In the genomic region with DNA sequence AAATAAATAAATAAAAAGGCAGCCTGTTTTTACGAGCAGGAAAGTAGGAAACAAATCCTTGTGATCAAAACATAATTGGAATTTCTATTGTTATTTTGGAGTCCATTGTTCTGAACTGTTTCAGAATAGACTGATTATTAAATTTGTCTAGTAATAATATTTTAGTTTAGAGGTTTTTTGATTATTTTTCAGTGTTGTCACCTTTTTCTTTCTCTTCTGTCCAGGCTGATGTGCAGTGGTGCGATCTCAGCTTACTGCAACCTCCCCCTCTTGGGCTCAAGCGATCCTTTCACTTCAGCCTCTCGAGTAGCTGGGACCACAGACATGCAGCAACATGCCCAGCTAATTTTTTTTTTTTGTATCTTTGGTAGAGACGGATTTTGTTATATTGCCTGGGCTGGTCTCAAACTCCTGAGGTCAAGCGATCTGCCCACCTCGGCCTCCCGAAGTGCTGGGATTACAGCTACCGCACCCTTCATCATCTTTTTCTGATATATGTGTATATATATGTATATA, we compare ENCODE assay signal across 1 cellular context.
TF ChIP-seq lines count a peak whose summit lies in the region.

No MANE protein-coding gene starts in this region.

TF ChIP-seq in GM12878, 131 proteins besides CTCF, POLR2A, EP300 and RAD21:
- TF ChIP-seq, protein P1, sequence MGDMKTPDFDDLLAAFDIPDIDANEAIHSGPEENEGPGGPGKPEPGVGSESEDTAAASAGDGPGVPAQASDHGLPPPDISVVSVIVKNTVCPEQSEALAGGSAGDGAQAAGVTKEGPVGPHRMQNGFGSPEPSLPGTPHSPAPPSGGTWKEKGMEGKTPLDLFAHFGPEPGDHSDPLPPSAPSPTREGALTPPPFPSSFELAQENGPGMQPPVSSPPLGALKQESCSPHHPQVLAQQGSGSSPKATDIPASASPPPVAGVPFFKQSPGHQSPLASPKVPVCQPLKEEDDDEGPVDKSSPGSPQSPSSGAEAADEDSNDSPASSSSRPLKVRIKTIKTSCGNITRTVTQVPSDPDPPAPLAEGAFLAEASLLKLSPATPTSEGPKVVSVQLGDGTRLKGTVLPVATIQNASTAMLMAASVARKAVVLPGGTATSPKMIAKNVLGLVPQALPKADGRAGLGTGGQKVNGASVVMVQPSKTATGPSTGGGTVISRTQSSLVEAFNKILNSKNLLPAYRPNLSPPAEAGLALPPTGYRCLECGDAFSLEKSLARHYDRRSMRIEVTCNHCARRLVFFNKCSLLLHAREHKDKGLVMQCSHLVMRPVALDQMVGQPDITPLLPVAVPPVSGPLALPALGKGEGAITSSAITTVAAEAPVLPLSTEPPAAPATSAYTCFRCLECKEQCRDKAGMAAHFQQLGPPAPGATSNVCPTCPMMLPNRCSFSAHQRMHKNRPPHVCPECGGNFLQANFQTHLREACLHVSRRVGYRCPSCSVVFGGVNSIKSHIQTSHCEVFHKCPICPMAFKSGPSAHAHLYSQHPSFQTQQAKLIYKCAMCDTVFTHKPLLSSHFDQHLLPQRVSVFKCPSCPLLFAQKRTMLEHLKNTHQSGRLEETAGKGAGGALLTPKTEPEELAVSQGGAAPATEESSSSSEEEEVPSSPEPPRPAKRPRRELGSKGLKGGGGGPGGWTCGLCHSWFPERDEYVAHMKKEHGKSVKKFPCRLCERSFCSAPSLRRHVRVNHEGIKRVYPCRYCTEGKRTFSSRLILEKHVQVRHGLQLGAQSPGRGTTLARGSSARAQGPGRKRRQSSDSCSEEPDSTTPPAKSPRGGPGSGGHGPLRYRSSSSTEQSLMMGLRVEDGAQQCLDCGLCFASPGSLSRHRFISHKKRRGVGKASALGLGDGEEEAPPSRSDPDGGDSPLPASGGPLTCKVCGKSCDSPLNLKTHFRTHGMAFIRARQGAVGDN (IDR thresholded peaks at IDR 0.05), result no peak
- TF ChIP-seq EGR1 (IDR thresholded peaks at IDR 0.05; ENCODE audit: borderline replicate concordance in 1 of 2, low read depth in 2 of 2, low read length in 2 of 2) (no peak), SP1 (IDR thresholded peaks at IDR 0.05; ENCODE audit: low read depth, low read length) (no peak), SMC3 (IDR thresholded peaks at IDR 0.05; ENCODE audit: borderline replicate concordance, low read length) (no peak), RUNX3 (IDR thresholded peaks at IDR 0.05; ENCODE audit: low read length) (no peak), ESRRA (IDR thresholded peaks at IDR 0.05; ENCODE audit: low read length) (no peak), ZNF384 (IDR thresholded peaks at IDR 0.05; ENCODE audit: borderline replicate concordance, low read depth, low read length) (peak; percentile 37; the same call in 1 of the 2 replicates), NR2C1 (IDR thresholded peaks at IDR 0.05) (no peak), ASH2L (IDR thresholded peaks at IDR 0.05; ENCODE audit: borderline replicate concordance, low read depth) (no peak), IKZF2 (IDR thresholded peaks at IDR 0.05) (no peak), HDAC2 (IDR thresholded peaks at IDR 0.05) (no peak), PAX8 (IDR thresholded peaks at IDR 0.05) (no peak), RCOR1 (conservative IDR thresholded peaks at IDR 0.05; ENCODE audit: low read depth, low read length) (no peak), CBFB (IDR thresholded peaks at IDR 0.05; ENCODE audit: low read depth) (no peak)
- TF ChIP-seq, protein P2, sequence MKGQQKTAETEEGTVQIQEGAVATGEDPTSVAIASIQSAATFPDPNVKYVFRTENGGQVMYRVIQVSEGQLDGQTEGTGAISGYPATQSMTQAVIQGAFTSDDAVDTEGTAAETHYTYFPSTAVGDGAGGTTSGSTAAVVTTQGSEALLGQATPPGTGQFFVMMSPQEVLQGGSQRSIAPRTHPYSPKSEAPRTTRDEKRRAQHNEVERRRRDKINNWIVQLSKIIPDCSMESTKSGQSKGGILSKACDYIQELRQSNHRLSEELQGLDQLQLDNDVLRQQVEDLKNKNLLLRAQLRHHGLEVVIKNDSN (IDR thresholded peaks at IDR 0.05; ENCODE audit: borderline replicate concordance, extremely low read length, insufficient read depth, low read depth, low read length), result no peak
- TF ChIP-seq, protein P3, sequence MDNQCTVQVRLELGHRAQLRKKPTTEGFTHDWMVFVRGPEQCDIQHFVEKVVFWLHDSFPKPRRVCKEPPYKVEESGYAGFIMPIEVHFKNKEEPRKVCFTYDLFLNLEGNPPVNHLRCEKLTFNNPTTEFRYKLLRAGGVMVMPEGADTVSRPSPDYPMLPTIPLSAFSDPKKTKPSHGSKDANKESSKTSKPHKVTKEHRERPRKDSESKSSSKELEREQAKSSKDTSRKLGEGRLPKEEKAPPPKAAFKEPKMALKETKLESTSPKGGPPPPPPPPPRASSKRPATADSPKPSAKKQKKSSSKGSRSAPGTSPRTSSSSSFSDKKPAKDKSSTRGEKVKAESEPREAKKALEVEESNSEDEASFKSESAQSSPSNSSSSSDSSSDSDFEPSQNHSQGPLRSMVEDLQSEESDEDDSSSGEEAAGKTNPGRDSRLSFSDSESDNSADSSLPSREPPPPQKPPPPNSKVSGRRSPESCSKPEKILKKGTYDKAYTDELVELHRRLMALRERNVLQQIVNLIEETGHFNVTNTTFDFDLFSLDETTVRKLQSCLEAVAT (IDR thresholded peaks at IDR 0.05), result 0 out of 2 replicates have a peak, but pooled peaks have one; percentile 19
TF ChIP-seq in GM12878: peak in this region for 2.
